In the genomic region with DNA sequence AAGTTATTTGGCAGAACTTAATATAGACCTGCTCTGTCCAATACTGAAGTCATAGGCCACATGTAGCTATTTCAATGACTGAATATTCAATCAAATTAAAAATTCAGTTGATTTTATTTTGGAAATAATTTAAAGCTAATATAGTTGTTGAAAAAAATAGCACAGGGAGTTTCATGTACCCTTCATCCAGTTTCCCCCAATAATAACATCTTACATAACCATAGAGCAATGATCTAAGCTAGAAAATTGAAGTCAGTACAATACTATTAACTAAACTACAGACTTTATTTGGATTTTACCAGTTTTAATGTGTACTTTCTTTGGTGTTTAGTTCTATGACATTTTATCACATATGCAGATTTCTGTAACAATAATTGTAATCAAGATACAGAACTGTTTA, we compare ENCODE assay signal across 1 cellular context.
"Had no signal": no experiment of that assay in that cellular context is flagged by ENCODE, and none has a peak within 500 bp of the region (broad histone marks: within the 10 kb centered on the region; RNA-seq: fewer than 3 reads in every experiment).

No MANE protein-coding gene starts in this region.

- H3K9me3 ChIP-seq: MG63 had no signal

- H3K4me3 ChIP-seq: MG63 had no signal

- H3K36me3 ChIP-seq: MG63 had no signal
